Comparison of ENCODE assay signal across 1 cellular context in genomic region chr19:42075616-42076374, GRCh38.
TF ChIP-seq lines count a peak whose summit lies in the region.

TSS of gene ZNF574 (plus strand) at chr19:42076166. CDS start at chr19:42078607, 2,441 bp downstream.

TF ChIP-seq in HepG2, 621 proteins besides CTCF, POLR2A, EP300 and RAD21 (continued from another document and continues in another):
- TF ChIP-seq ZBTB10 (CRISPR knock-in tag; IDR thresholded peaks at IDR 0.05; ENCODE audit: borderline replicate concordance) = no peak
- TF ChIP-seq HNF1B (CRISPR knock-in tag; IDR thresholded peaks at IDR 0.05) = peak; percentile 94
- peak; percentile 14; the same call in 1 of the 2 replicates for TF ChIP-seq TFDP2 (CRISPR knock-in tag; IDR thresholded peaks at IDR 0.05)
- TF ChIP-seq ZNF607 (CRISPR knock-in tag; IDR thresholded peaks at IDR 0.05; ENCODE audit: borderline replicate concordance) = no peak
- TF ChIP-seq RFXANK (CRISPR knock-in tag; IDR thresholded peaks at IDR 0.05) = peak; percentile 79
- peak; percentile 76; the same call in 1 of the 2 replicates for TF ChIP-seq KDM5B (CRISPR knock-in tag; IDR thresholded peaks at IDR 0.05; ENCODE audit: borderline replicate concordance)
- TF ChIP-seq, protein P1, sequence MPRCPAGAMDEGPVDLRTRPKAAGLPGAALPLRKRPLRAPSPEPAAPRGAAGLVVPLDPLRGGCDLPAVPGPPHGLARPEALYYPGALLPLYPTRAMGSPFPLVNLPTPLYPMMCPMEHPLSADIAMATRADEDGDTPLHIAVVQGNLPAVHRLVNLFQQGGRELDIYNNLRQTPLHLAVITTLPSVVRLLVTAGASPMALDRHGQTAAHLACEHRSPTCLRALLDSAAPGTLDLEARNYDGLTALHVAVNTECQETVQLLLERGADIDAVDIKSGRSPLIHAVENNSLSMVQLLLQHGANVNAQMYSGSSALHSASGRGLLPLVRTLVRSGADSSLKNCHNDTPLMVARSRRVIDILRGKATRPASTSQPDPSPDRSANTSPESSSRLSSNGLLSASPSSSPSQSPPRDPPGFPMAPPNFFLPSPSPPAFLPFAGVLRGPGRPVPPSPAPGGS (CRISPR knock-in tag; IDR thresholded peaks at IDR 0.05) = 0 out of 2 replicates have a peak, but pooled peaks have one; percentile 67
- no peak for TF ChIP-seq ZBTB38 (CRISPR knock-in tag; IDR thresholded peaks at IDR 0.05)
- TF ChIP-seq LRRFIP1 (CRISPR knock-in tag; conservative IDR thresholded peaks at IDR 0.05) = no peak
- no peak for TF ChIP-seq ZNF550 (CRISPR knock-in tag; IDR thresholded peaks at IDR 0.05; ENCODE audit: borderline replicate concordance)
- TF ChIP-seq, protein P2, sequence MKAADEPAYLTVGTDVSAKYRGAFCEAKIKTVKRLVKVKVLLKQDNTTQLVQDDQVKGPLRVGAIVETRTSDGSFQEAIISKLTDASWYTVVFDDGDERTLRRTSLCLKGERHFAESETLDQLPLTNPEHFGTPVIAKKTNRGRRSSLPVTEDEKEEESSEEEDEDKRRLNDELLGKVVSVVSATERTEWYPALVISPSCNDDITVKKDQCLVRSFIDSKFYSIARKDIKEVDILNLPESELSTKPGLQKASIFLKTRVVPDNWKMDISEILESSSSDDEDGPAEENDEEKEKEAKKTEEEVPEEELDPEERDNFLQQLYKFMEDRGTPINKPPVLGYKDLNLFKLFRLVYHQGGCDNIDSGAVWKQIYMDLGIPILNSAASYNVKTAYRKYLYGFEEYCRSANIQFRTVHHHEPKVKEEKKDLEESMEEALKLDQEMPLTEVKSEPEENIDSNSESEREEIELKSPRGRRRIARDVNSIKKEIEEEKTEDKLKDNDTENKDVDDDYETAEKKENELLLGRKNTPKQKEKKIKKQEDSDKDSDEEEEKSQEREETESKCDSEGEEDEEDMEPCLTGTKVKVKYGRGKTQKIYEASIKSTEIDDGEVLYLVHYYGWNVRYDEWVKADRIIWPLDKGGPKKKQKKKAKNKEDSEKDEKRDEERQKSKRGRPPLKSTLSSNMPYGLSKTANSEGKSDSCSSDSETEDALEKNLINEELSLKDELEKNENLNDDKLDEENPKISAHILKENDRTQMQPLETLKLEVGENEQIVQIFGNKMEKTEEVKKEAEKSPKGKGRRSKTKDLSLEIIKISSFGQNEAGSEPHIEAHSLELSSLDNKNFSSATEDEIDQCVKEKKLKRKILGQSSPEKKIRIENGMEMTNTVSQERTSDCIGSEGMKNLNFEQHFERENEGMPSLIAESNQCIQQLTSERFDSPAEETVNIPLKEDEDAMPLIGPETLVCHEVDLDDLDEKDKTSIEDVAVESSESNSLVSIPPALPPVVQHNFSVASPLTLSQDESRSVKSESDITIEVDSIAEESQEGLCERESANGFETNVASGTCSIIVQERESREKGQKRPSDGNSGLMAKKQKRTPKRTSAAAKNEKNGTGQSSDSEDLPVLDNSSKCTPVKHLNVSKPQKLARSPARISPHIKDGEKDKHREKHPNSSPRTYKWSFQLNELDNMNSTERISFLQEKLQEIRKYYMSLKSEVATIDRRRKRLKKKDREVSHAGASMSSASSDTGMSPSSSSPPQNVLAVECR (CRISPR knock-in tag; IDR thresholded peaks at IDR 0.05; ENCODE audit: borderline replicate concordance) = peak; percentile 84; the same call in 1 of the 2 replicates
- peak; percentile 89 for TF ChIP-seq THAP9 (CRISPR knock-in tag; IDR thresholded peaks at IDR 0.05; ENCODE audit: borderline replicate concordance)
- TF ChIP-seq HOMEZ (CRISPR knock-in tag; IDR thresholded peaks at IDR 0.05; ENCODE audit: low read depth) = peak; percentile 47; the same call in 1 of the 2 replicates
- TF ChIP-seq, protein P3, sequence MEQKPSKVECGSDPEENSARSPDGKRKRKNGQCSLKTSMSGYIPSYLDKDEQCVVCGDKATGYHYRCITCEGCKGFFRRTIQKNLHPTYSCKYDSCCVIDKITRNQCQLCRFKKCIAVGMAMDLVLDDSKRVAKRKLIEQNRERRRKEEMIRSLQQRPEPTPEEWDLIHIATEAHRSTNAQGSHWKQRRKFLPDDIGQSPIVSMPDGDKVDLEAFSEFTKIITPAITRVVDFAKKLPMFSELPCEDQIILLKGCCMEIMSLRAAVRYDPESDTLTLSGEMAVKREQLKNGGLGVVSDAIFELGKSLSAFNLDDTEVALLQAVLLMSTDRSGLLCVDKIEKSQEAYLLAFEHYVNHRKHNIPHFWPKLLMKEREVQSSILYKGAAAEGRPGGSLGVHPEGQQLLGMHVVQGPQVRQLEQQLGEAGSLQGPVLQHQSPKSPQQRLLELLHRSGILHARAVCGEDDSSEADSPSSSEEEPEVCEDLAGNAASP (CRISPR knock-in tag; IDR thresholded peaks at IDR 0.05; ENCODE audit: borderline replicate concordance) = 0 out of 2 replicates have a peak, but pooled peaks have one; percentile 8
- TF ChIP-seq, protein P4, sequence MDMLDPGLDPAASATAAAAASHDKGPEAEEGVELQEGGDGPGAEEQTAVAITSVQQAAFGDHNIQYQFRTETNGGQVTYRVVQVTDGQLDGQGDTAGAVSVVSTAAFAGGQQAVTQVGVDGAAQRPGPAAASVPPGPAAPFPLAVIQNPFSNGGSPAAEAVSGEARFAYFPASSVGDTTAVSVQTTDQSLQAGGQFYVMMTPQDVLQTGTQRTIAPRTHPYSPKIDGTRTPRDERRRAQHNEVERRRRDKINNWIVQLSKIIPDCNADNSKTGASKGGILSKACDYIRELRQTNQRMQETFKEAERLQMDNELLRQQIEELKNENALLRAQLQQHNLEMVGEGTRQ (IDR thresholded peaks at IDR 0.05; ENCODE audit: low read depth, low read length) = no peak
- TF ChIP-seq, protein P4 (CRISPR knock-in tag; IDR thresholded peaks at IDR 0.05; ENCODE audit: borderline replicate concordance) = no peak
- TF ChIP-seq ELF1 (CRISPR knock-in tag; IDR thresholded peaks at IDR 0.05) = peak; percentile 38; the same call in 1 of the 2 replicates
- peak; percentile 85 for TF ChIP-seq POGZ (CRISPR knock-in tag; IDR thresholded peaks at IDR 0.05)
- TF ChIP-seq, protein P5, sequence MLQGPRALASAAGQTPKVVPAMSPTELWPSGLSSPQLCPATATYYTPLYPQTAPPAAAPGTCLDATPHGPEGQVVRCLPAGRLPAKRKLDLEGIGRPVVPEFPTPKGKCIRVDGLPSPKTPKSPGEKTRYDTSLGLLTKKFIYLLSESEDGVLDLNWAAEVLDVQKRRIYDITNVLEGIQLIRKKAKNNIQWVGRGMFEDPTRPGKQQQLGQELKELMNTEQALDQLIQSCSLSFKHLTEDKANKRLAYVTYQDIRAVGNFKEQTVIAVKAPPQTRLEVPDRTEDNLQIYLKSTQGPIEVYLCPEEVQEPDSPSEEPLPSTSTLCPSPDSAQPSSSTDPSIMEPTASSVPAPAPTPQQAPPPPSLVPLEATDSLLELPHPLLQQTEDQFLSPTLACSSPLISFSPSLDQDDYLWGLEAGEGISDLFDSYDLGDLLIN (CRISPR knock-in tag; IDR thresholded peaks at IDR 0.05; ENCODE audit: borderline replicate concordance) = no peak
- TF ChIP-seq SAP130 (CRISPR knock-in tag; IDR thresholded peaks at IDR 0.05; ENCODE audit: low read depth) = peak; percentile 69
- no peak for TF ChIP-seq ZNF781 (CRISPR knock-in tag; IDR thresholded peaks at IDR 0.05; ENCODE audit: borderline replicate concordance, not compliant biosample characterization)
- TF ChIP-seq ONECUT2 (CRISPR knock-in tag; IDR thresholded peaks at IDR 0.05) = no peak
- TF ChIP-seq RNF2 (conservative IDR thresholded peaks at IDR 0.05; ENCODE audit: low read depth) = 0 out of 2 replicates have a peak, but pooled peaks have one; percentile 18
- TF ChIP-seq ZSCAN31 (CRISPR knock-in tag; IDR thresholded peaks at IDR 0.05; ENCODE audit: low read depth) = peak; percentile 80; the same call in 1 of the 2 replicates
- no peak for TF ChIP-seq TCF7L2 (IDR thresholded peaks at IDR 0.05; ENCODE audit: low read depth, low read length)
- peak; percentile 49; the same call in 1 of the 2 replicates for TF ChIP-seq ZNF510 (CRISPR knock-in tag; IDR thresholded peaks at IDR 0.05; ENCODE audit: low read depth)
- TF ChIP-seq MAFG (CRISPR knock-in tag; IDR thresholded peaks at IDR 0.05) = no peak
- peak; percentile 65 for TF ChIP-seq RBM39 (IDR thresholded peaks at IDR 0.05; ENCODE audit: low read depth, low read length, poor library complexity, severe bottlenecking)
